16 cellular contexts compared by ENCODE assay signal in genomic region chr13:87810391-87810801, GRCh38.
DNase-seq lines count a peak whose midpoint lies in the region; ATAC-seq, FAIRE-seq and TF ChIP-seq lines count a peak whose summit lies in the region.
"Had no signal": no experiment of that assay in that cellular context is flagged by ENCODE, and none has a peak within 500 bp of the region (broad histone marks: within the 10 kb centered on the region; RNA-seq: fewer than 3 reads in every experiment).

No MANE protein-coding gene starts in this region.

- H3K4me3 ChIP-seq in A549 (peak overlapping the region; percentile 50), bronchial epithelial cell (ENCODE audit: low read depth, low read length) (no peak overlapping the region)
- H3K4me3 ChIP-seq: pancreas had no signal

- TF ChIP-seq POLR2A in A549 (IDR thresholded peaks at IDR 0.05; ENCODE audit: low read length), result no peak

- TF ChIP-seq RAD21 in A549 (conservative IDR thresholded peaks at IDR 0.05 in 1 of 2, IDR thresholded peaks at IDR 0.05 in 1 of 2), result peak; percentile 47 to 58; a peak in 4 of 5 replicates

- H3K36me3 ChIP-seq in bronchial epithelial cell (ENCODE audit: control insufficient read depth, insufficient read depth, low read length), result no peaks in the 10 kb centered on the region
- H3K36me3 ChIP-seq: brain microvascular endothelial cell, pancreas had no signal

- DNase-seq in A549 (ENCODE audit: low read depth in 1 of 2, low spot score in 1 of 2) (peak; percentile 24 to 82), NAMALWA (ENCODE audit: low spot score) (peak; percentile 32), bronchial epithelial cell (ENCODE audit: low read depth) (peak; percentile 10), kidney tubule cell (ENCODE audit: low spot score) (peak; percentile 55), H4 (ENCODE audit: low spot score) (no peak), glomerular visceral epithelial cell (ENCODE audit: extremely low spot score) (no peak)
- DNase-seq: 8988T; activated naive CD4-positive, alpha-beta T cell; brain microvascular endothelial cell; Calu3; NCI-H1092; NCI-H510A had no signal

- FAIRE-seq in A549 (lab: Jason Lieb, UNC), result no peak
- no peak for FAIRE-seq in bronchial epithelial cell (lab: Jason Lieb, UNC)
- FAIRE-seq: HTR-8/SVneo, pancreas had no signal

- no peak for TF ChIP-seq EP300 in A549 (IDR thresholded peaks at IDR 0.05)

- H3K4me2 ChIP-seq in A549, result peak overlapping the region; percentile 76

- POLR2A ChIA-PET in A549 (lab: Yijun Ruan, JAX), result interaction anchor here (1.1 kb wide), 1 partner anchor 139 kb away, joined by 5 read pairs; the partner anchor contains the start of gene SLITRK5

- H3K9me3 ChIP-seq in A549, result no peaks in the 10 kb centered on the region
- H3K9me3 ChIP-seq: pancreas had no signal

- 2% methylated on average over 8 of the region's 13 CpGs for WGBS in A549 (ENCODE audit: missing lambda C conversion rate)

- TF ChIP-seq CTCF in A549 (IDR thresholded peaks at IDR 0.05) (peak; percentile 59), bronchial epithelial cell (IDR thresholded peaks at IDR 0.05; ENCODE audit: insufficient read depth, low read length, severe bottlenecking) (no peak)

- H3K27me3 ChIP-seq in bronchial epithelial cell (ENCODE audit: control insufficient read depth, insufficient read depth, low read length), result no peaks in the 10 kb centered on the region
- H3K27me3 ChIP-seq: brain microvascular endothelial cell, pancreas had no signal

- ATAC-seq in A549, result peak; percentile 96 to 98
- ATAC-seq in GM21737 (IDR thresholded peaks at IDR 0.05; ENCODE audit: unreplicated experiment), result no peak
- ATAC-seq in GM18511 (IDR thresholded peaks at IDR 0.05; ENCODE audit: unreplicated experiment), result no peak

- H3K27ac ChIP-seq in A549, result peak overlapping the region; percentile 77 to 90
- H3K27ac ChIP-seq: brain microvascular endothelial cell, pancreas had no signal

- CTCF ChIA-PET in A549 (lab: Yijun Ruan, JAX), result interaction anchor here (0.7 to 1.2 kb wide), 4 partner anchors 8 to 124 kb away, joined by 3 read pairs; no protein-coding TSS in a partner anchor

- H3K4me1 ChIP-seq in A549, result peaks cover 17% of the 10 kb centered on the region; the same call in 2 of the 3 replicates
- H3K4me1 ChIP-seq: pancreas had no signal

TF ChIP-seq in A549, 52 proteins besides CTCF, POLR2A, EP300 and RAD21:
- TF ChIP-seq TFCP2L1 (CRISPR knock-in tag; IDR thresholded peaks at IDR 0.05), result no peak
- TF ChIP-seq ZC3H11A (IDR thresholded peaks at IDR 0.05), result no peak
- no peak for TF ChIP-seq MAFK (IDR thresholded peaks at IDR 0.05; ENCODE audit: partially characterized antibody)
- no peak for TF ChIP-seq HDAC2 (IDR thresholded peaks at IDR 0.05)
- TF ChIP-seq ZSCAN20 (CRISPR knock-in tag; IDR thresholded peaks at IDR 0.05), result no peak
- no peak for TF ChIP-seq E2F6 (IDR thresholded peaks at IDR 0.05; ENCODE audit: borderline replicate concordance, low read depth)
- TF ChIP-seq BHLHE40 (IDR thresholded peaks at IDR 0.05; ENCODE audit: low read depth, low read length), result no peak
- no peak for TF ChIP-seq ELK1 (IDR thresholded peaks at IDR 0.05; ENCODE audit: low read depth, low read length)
- no peak for TF ChIP-seq HOXB5 (CRISPR knock-in tag; IDR thresholded peaks at IDR 0.05)
- no peak for TF ChIP-seq HOXA7 (CRISPR knock-in tag; IDR thresholded peaks at IDR 0.05)
- TF ChIP-seq JUN (IDR thresholded peaks at IDR 0.05), result peak in 1 of 2 experiments; percentile 25; a peak in 2 of 5 replicates
- TF ChIP-seq TP53 (CRISPR knock-in tag; IDR thresholded peaks at IDR 0.05), result no peak
- no peak for TF ChIP-seq PHF8 (IDR thresholded peaks at IDR 0.05; ENCODE audit: borderline replicate concordance, low read depth)
- TF ChIP-seq FOSL2 (IDR thresholded peaks at IDR 0.05), result no peak
- TF ChIP-seq FOSL2 (CRISPR knock-in tag; IDR thresholded peaks at IDR 0.05), result 0 out of 2 replicates have a peak, but pooled peaks have one; percentile 11
- TF ChIP-seq HMGXB4 (CRISPR knock-in tag; IDR thresholded peaks at IDR 0.05; ENCODE audit: borderline replicate concordance), result no peak; the same call in 1 of the 2 replicates
- peak; percentile 36 for TF ChIP-seq SMC3 (IDR thresholded peaks at IDR 0.05)
- no peak for TF ChIP-seq MAZ (IDR thresholded peaks at IDR 0.05; ENCODE audit: borderline replicate concordance, low read depth, low read length)
- no peak for TF ChIP-seq ESRRA (IDR thresholded peaks at IDR 0.05; ENCODE audit: borderline replicate concordance, low read length)
- peak; percentile 80 to 93; a peak in 3 of 4 replicates for TF ChIP-seq CEBPB (IDR thresholded peaks at IDR 0.05)
TF ChIP-seq in A549: peak in this region for 4.

Comparison
In these comparisons a context has a peak if more than half of its experiments do, and no peak if none do; other contexts are left out.
1. ATAC-seq: peak in A549 (2 of 2); none in GM21737 (single experiment) and GM18511 (single experiment).
2. DNase-seq: peak in A549 (2 of 2), NAMALWA (single experiment), bronchial epithelial cell (single experiment) and kidney tubule cell (single experiment); none in H4 (single experiment) and glomerular visceral epithelial cell (single experiment).